In the genomic region with DNA sequence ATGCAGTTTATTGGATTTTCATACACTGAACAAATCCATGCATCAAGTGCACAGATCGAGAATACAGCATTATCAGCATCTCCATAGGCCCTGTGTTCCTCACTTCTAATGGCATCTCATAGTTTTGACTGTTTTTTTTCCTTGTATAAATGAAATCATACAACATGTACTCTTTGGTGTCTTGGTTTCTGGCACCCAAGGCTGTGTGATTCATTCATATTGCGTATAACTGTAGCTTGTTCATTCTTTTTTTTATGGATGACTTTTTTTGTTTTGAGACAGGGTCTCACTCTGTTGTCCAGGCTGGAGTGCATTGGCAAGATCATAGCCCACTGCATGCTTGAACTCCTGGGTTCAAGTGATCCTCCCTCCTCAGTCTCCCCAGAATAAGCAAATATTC, we compare ENCODE assay signal across 22 cellular contexts. TPM values are rescaled to one million over a fixed set of nuclear protein-coding genes. Genes with fewer than 3 reads are reported as not detected.
DNase-seq lines count a peak whose midpoint lies in the region; ATAC-seq and TF ChIP-seq lines count a peak whose summit lies in the region.
"Had no signal": no experiment of that assay in that cellular context is flagged by ENCODE, and none has a peak within 500 bp of the region (broad histone marks: within the 10 kb centered on the region; RNA-seq: fewer than 3 reads in every experiment).

No MANE protein-coding gene starts in this region.

- no peaks in the 10 kb centered on the region for H3K9me3 ChIP-seq in mesenchymal stem cell (ENCODE audit: control insufficient read depth, low read length)
- H3K9me3 ChIP-seq in T-helper 17 cell (ENCODE audit: control insufficient read depth, low read length, poor library complexity, severe bottlenecking): no peaks in the 10 kb centered on the region
- H3K9me3 ChIP-seq: colonic mucosa, heart left ventricle, upper lobe of right lung had no signal

- H3K4me3 Mint-ChIP-seq in T-helper 17 cell: no peak overlapping the region
- H3K4me3 Mint-ChIP-seq: activated CD4-positive, alpha-beta T cell treated with anti-CD3 and anti-CD28 coated beads, Interleukin-2, amount 10 ng/mL, durations not matched to agents 7 days and 5 days; activated CD8-positive, alpha-beta memory T cell treated with anti-CD3 and anti-CD28 coated beads, Interleukin-2, amount 10 ng/mL, durations not matched to agents 7 days and 5 days; effector memory CD8-positive, alpha-beta T cell; memory B cell had no signal

- H3K27ac Mint-ChIP-seq in T-helper 17 cell: no peak overlapping the region
- H3K27ac Mint-ChIP-seq: activated CD4-positive, alpha-beta T cell treated with anti-CD3 and anti-CD28 coated beads, Interleukin-2, amount 10 ng/mL, durations not matched to agents 7 days and 5 days; activated CD8-positive, alpha-beta memory T cell treated with anti-CD3 and anti-CD28 coated beads, Interleukin-2, amount 10 ng/mL, durations not matched to agents 7 days and 5 days; activated naive CD4-positive, alpha-beta T cell treated with anti-CD3 and anti-CD28 coated beads, Interleukin-2, amount 50 U/mL, for 72 hours; effector memory CD8-positive, alpha-beta T cell; memory B cell had no signal

- H3K9ac ChIP-seq in mesenchymal stem cell (ENCODE audit: low read length): peak overlapping the region; percentile 63

- H3K4me1 ChIP-seq in mesenchymal stem cell (ENCODE audit: control insufficient read depth, insufficient read depth, low read depth, low read length): peaks cover 11% of the 10 kb centered on the region
- H3K4me1 ChIP-seq: colonic mucosa had no signal

- H3K4me1 Mint-ChIP-seq in T-helper 17 cell: peaks cover 2% of the 10 kb centered on the region
- H3K4me1 Mint-ChIP-seq: activated CD4-positive, alpha-beta T cell treated with anti-CD3 and anti-CD28 coated beads, Interleukin-2, amount 10 ng/mL, durations not matched to agents 7 days and 5 days; activated CD8-positive, alpha-beta memory T cell treated with anti-CD3 and anti-CD28 coated beads, Interleukin-2, amount 10 ng/mL, durations not matched to agents 7 days and 5 days had no signal

- no peak overlapping the region for H3K23ac ChIP-seq in mesenchymal stem cell (ENCODE audit: low read length in 2 of 2)

- no peak overlapping the region for H2AFZ ChIP-seq in mesenchymal stem cell (ENCODE audit: low read depth, low read length)

- peaks cover 56% of the 10 kb centered on the region for H3K27me3 Mint-ChIP-seq in T-helper 17 cell

- no peak for TF ChIP-seq CTCF in epithelial cell of esophagus (IDR thresholded peaks at IDR 0.05; ENCODE audit: insufficient read depth, low read depth, low read length, missing control alignments)

- no peak overlapping the region for H3K4me2 ChIP-seq in mesenchymal stem cell (ENCODE audit: low read length, poor library complexity, severe bottlenecking)
- H3K4me2 ChIP-seq: smooth muscle cell had no signal

- no peaks in the 10 kb centered on the region for H3K27me3 ChIP-seq in mesenchymal stem cell (ENCODE audit: control insufficient read depth in 1 of 2, insufficient read depth in 1 of 2, low read length in 2 of 2)
- H3K27me3 ChIP-seq: colonic mucosa, heart left ventricle, upper lobe of right lung had no signal

- peaks cover 4 to 19% of the 10 kb centered on the region in 2 experiments for H3K36me3 ChIP-seq in mesenchymal stem cell (ENCODE audit: control insufficient read depth in 1 of 2, insufficient read depth in 2 of 2, low read depth in 1 of 2, low read length in 2 of 2)
- H3K36me3 ChIP-seq: colonic mucosa, heart left ventricle, upper lobe of right lung had no signal

- DNase-seq in EL (peak; percentile 41), RPMI7951 (ENCODE audit: low read depth) (peak; percentile 33), epithelial cell of esophagus (ENCODE audit: low read depth) (peak; percentile 60), mesenchymal stem cell (no peak), NCI-H2171 treated with DMSO at 0.1 percent for 48 hours (lab: John Stamatoyannopoulos, UW) (no peak), T-helper 17 cell (no peak)
- DNase-seq: activated CD4-positive, alpha-beta T cell treated with anti-CD3 and anti-CD28 coated beads, Interleukin-2, amount 10 ng/mL, durations not matched to agents 7 days and 5 days; activated CD8-positive, alpha-beta memory T cell treated with anti-CD3 and anti-CD28 coated beads, Interleukin-2, amount 10 ng/mL, durations not matched to agents 7 days and 5 days; colonic mucosa; effector memory CD8-positive, alpha-beta T cell; heart left ventricle; left colon; NCI-H2029 treated with DMSO at 0.1 percent for 48 hours; stimulated activated CD4-positive, alpha-beta T cell treated with anti-CD3 and anti-CD28 coated beads, Interleukin-2, amount 100 ng/mL, for 24 hours; T-helper 9 cell; upper lobe of right lung had no signal

- no peak overlapping the region for H3K27ac ChIP-seq in mesenchymal stem cell (ENCODE audit: low read length, poor library complexity, severe bottlenecking)
- H3K27ac ChIP-seq: colonic mucosa, upper lobe of right lung had no signal

- H3K36me3 Mint-ChIP-seq in T-helper 17 cell (ENCODE audit: low read depth): no peaks in the 10 kb centered on the region
- H3K36me3 Mint-ChIP-seq: activated CD8-positive, alpha-beta memory T cell treated with anti-CD3 and anti-CD28 coated beads, Interleukin-2, amount 10 ng/mL, durations not matched to agents 7 days and 5 days; activated naive CD4-positive, alpha-beta T cell treated with anti-CD3 and anti-CD28 coated beads, Interleukin-2, amount 50 U/mL, for 72 hours; memory B cell had no signal

- H2BK120ac ChIP-seq in mesenchymal stem cell (ENCODE audit: low read depth, low read length): no peak overlapping the region

- ATAC-seq in GM18907 (IDR thresholded peaks at IDR 0.05; ENCODE audit: unreplicated experiment): no peak
- ATAC-seq in HG03354 (IDR thresholded peaks at IDR 0.05; ENCODE audit: poor library complexity, severe bottlenecking, unreplicated experiment): no peak
- ATAC-seq in T-helper 17 cell: no peak
- ATAC-seq: activated CD8-positive, alpha-beta memory T cell treated with anti-CD3 and anti-CD28 coated beads, Interleukin-2, amount 10 ng/mL, durations not matched to agents 7 days and 5 days; activated naive CD4-positive, alpha-beta T cell treated with anti-CD3 and anti-CD28 coated beads, Interleukin-2, amount 50 U/mL, for 72 hours; effector memory CD8-positive, alpha-beta T cell; esophagus mucosa; heart left ventricle; left colon; upper lobe of right lung had no signal

- H2BK12ac ChIP-seq in mesenchymal stem cell (ENCODE audit: low read length in 2 of 2): no peak overlapping the region

- H2AK5ac ChIP-seq in mesenchymal stem cell (ENCODE audit: low read length, severe bottlenecking): no peak overlapping the region

- no peak overlapping the region for H2BK15ac ChIP-seq in mesenchymal stem cell (ENCODE audit: low read depth, poor library complexity, severe bottlenecking)

- H3K4ac ChIP-seq in mesenchymal stem cell (ENCODE audit: low read depth in 1 of 2, low read length in 2 of 2): no peak overlapping the region

- H3K4me3 ChIP-seq in epithelial cell of esophagus (ENCODE audit: low read length) (no peak overlapping the region), mesenchymal stem cell (ENCODE audit: insufficient read depth in 1 of 2, low read depth in 1 of 2, low read length in 2 of 2) (peak overlapping the region in 1 of 2 experiments; percentile 16)
- H3K4me3 ChIP-seq: colonic mucosa, heart left ventricle, smooth muscle cell, upper lobe of right lung had no signal

- peaks cover 12% of the 10 kb centered on the region for H3K79me1 ChIP-seq in mesenchymal stem cell (replicated peaks; ENCODE audit: low read length, poor library complexity, severe bottlenecking)

- WGBS in mesenchymal stem cell: 100% methylated on average over 1 of the region's 2 CpGs

- H2BK5ac ChIP-seq in mesenchymal stem cell (ENCODE audit: low read depth, low read length, poor library complexity, severe bottlenecking): no peak overlapping the region

- H3K14ac ChIP-seq in mesenchymal stem cell (ENCODE audit: low read length in 2 of 2): no peak overlapping the region

- no peak overlapping the region for H3K18ac ChIP-seq in mesenchymal stem cell (ENCODE audit: low read depth in 1 of 2, low read length in 2 of 2)

- H4K91ac ChIP-seq in mesenchymal stem cell (ENCODE audit: low read length): no peak overlapping the region

- no peak overlapping the region for H4K8ac ChIP-seq in mesenchymal stem cell (ENCODE audit: low read length)

RNA-seq across cellular contexts. Expression of a gene that starts 14.3 kb away (rescaled TPM):
- total RNA-seq in RPMI7951 (2014; rRNA removed; shearing (Covaris generic)): 37.5 and 41.7 TPM in 2 replicates
- 21.5 TPM for polyA plus RNA-seq in mesenchymal stem cell (2013, experiment 1 of 2)
- 20.1 TPM for polyA plus RNA-seq in mesenchymal stem cell (2013, experiment 2 of 2)
- under 1 TPM in 1 of 2 donors, not detected in 1; 0.05 TPM for total RNA-seq in T-helper 17 cell

Comparison
In these comparisons a context has a peak if more than half of its experiments do, and no peak if none do; other contexts are left out.
1. DNase-seq: peak in EL (single experiment), RPMI7951 (single experiment) and epithelial cell of esophagus (single experiment); none in mesenchymal stem cell (single experiment), NCI-H2171 treated with DMSO at 0.1 percent for 48 hours (single experiment) and T-helper 17 cell (0 of 3).
2. RNA of a gene that starts 14.3 kb away (total RNA-seq): 37.5 to 41.7 TPM in RPMI7951; 0.05 TPM in T-helper 17 cell; every median in the first group is over 10 times any median in the second.